ENCODE assay signal across 20 cellular contexts in the genomic region with DNA sequence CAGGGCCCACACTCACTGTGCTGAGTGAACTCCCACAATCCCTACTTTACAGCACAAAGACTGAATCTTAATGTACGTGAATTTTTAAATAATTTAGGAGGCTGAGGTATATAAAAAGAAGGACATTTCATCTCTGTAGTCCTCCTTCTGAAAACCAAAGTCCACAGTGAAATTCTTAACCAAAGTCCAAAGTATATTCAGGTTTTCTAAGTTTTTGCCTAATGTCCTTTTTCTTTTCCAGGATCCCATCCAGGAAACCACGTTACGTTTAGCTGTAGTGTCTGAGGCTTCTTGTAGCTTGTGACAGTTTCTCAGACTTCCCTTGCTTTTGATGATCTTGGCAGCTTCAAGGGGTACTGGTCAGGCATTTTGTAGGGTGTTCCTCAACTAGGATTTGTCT. TPM values are rescaled to one million over a fixed set of nuclear protein-coding genes. Genes with fewer than 3 reads are reported as not detected.
DNase-seq lines count a peak whose midpoint lies in the region; ATAC-seq and TF ChIP-seq lines count a peak whose summit lies in the region.
"Had no signal": no experiment of that assay in that cellular context is flagged by ENCODE, and none has a peak within 500 bp of the region (broad histone marks: within the 10 kb centered on the region; RNA-seq: fewer than 3 reads in every experiment).

No MANE protein-coding gene starts in this region.

- H3K36me3 Mint-ChIP-seq in activated naive CD4-positive, alpha-beta T cell treated with anti-CD3 and anti-CD28 coated beads, Interleukin-2, amount 50 U/mL, for 72 hours = peaks cover 0 to 6% of the 10 kb centered on the region in 2 donors
- H3K36me3 Mint-ChIP-seq in activated CD8-positive, alpha-beta T cell treated with anti-CD3 and anti-CD28 coated beads, Interleukin-2, amount 10 ng/mL, durations not matched to agents 7 days and 5 days (ENCODE audit: low read depth) = peaks cover 22% of the 10 kb centered on the region
- H3K36me3 Mint-ChIP-seq in glutamatergic neuron (ENCODE audit: unreplicated experiment) = peaks cover 4% of the 10 kb centered on the region

- H3K4me3 ChIP-seq in suprapubic skin = no peak overlapping the region
- H3K4me3 ChIP-seq: Peyer's patch had no signal

- WGBS in suprapubic skin = 86% methylated on average over 3 of the region's 3 CpGs

- H3K9me3 Mint-ChIP-seq in activated naive CD4-positive, alpha-beta T cell treated with anti-CD3 and anti-CD28 coated beads, Interleukin-2, amount 50 U/mL, for 72 hours = no peaks in the 10 kb centered on the region
- H3K9me3 Mint-ChIP-seq in activated CD8-positive, alpha-beta T cell treated with anti-CD3 and anti-CD28 coated beads, Interleukin-2, amount 10 ng/mL, durations not matched to agents 7 days and 5 days (ENCODE audit: insufficient read depth) = no peaks in the 10 kb centered on the region
- H3K9me3 Mint-ChIP-seq in glutamatergic neuron (ENCODE audit: unreplicated experiment) = peaks cover 2% of the 10 kb centered on the region
- H3K9me3 Mint-ChIP-seq: CD8-positive, alpha-beta T cell had no signal

- no peaks in the 10 kb centered on the region for H3K27me3 ChIP-seq in suprapubic skin
- H3K27me3 ChIP-seq: Peyer's patch had no signal

- H3K4me1 ChIP-seq in suprapubic skin = peaks cover 3% of the 10 kb centered on the region

- H3K27ac Mint-ChIP-seq in activated naive CD4-positive, alpha-beta T cell treated with anti-CD3 and anti-CD28 coated beads, Interleukin-2, amount 50 U/mL, for 72 hours = peak overlapping the region; percentile 53 to 74
- H3K27ac Mint-ChIP-seq in activated CD8-positive, alpha-beta T cell treated with anti-CD3 and anti-CD28 coated beads, Interleukin-2, amount 10 ng/mL, durations not matched to agents 7 days and 5 days = peak overlapping the region; percentile 4
- H3K27ac Mint-ChIP-seq in glutamatergic neuron (ENCODE audit: unreplicated experiment) = peak overlapping the region; percentile 43

- CTCF ChIA-PET in activated CD8-positive, alpha-beta T cell treated with anti-CD3 and anti-CD28 coated beads, Interleukin-2, amount 10 ng/mL, durations not matched to agents 7 days and 5 days (lab: Charles Lee) = interaction anchor here (0.7 kb wide), 1 partner anchor 89 kb away, joined by 3 read pairs; no protein-coding TSS in a partner anchor

- no peaks in the 10 kb centered on the region for H3K9me3 ChIP-seq in suprapubic skin
- H3K9me3 ChIP-seq: Peyer's patch had no signal

- H3K27ac ChIP-seq in suprapubic skin = peak overlapping the region; percentile 9
- H3K27ac ChIP-seq: Peyer's patch had no signal

- H3K36me3 ChIP-seq in suprapubic skin = peaks cover 71% of the 10 kb centered on the region

- no peak for TF ChIP-seq EP300 in suprapubic skin (IDR thresholded peaks at IDR 0.05)

- TF ChIP-seq CTCF in glutamatergic neuron (IDR thresholded peaks at IDR 0.05; ENCODE audit: partially characterized antibody, unreplicated experiment) = no peak
- no peak for TF ChIP-seq CTCF in suprapubic skin (IDR thresholded peaks at IDR 0.05)

- no peak for ATAC-seq in activated naive CD4-positive, alpha-beta T cell treated with anti-CD3 and anti-CD28 coated beads, Interleukin-2, amount 50 U/mL, for 72 hours
- no peak for ATAC-seq in activated CD8-positive, alpha-beta T cell treated with anti-CD3 and anti-CD28 coated beads, Interleukin-2, amount 10 ng/mL, durations not matched to agents 7 days and 5 days
- ATAC-seq in left cardiac atrium (no peak), GM21515 (IDR thresholded peaks at IDR 0.05; ENCODE audit: unreplicated experiment) (no peak)
- ATAC-seq: CD8-positive, alpha-beta T cell had no signal

- TF ChIP-seq POLR2A in suprapubic skin (IDR thresholded peaks at IDR 0.05) = no peak

- peaks cover 9% of the 10 kb centered on the region for H3K4me1 Mint-ChIP-seq in activated CD8-positive, alpha-beta T cell treated with anti-CD3 and anti-CD28 coated beads, Interleukin-2, amount 10 ng/mL, durations not matched to agents 7 days and 5 days (ENCODE audit: low read depth)
- peaks cover 12% of the 10 kb centered on the region for H3K4me1 Mint-ChIP-seq in glutamatergic neuron (ENCODE audit: low read depth, unreplicated experiment)

- POLR2A ChIA-PET in activated CD8-positive, alpha-beta T cell treated with anti-CD3 and anti-CD28 coated beads, Interleukin-2, amount 10 ng/mL, durations not matched to agents 7 days and 5 days (lab: Charles Lee) = no interaction called here

- H3K4me3 Mint-ChIP-seq in activated CD8-positive, alpha-beta T cell treated with anti-CD3 and anti-CD28 coated beads, Interleukin-2, amount 10 ng/mL, durations not matched to agents 7 days and 5 days = no peak overlapping the region
- H3K4me3 Mint-ChIP-seq in glutamatergic neuron (ENCODE audit: unreplicated experiment) = no peak overlapping the region
- H3K4me3 Mint-ChIP-seq: CD8-positive, alpha-beta T cell had no signal

- H3K27me3 Mint-ChIP-seq in activated CD8-positive, alpha-beta T cell treated with anti-CD3 and anti-CD28 coated beads, Interleukin-2, amount 10 ng/mL, durations not matched to agents 7 days and 5 days (ENCODE audit: low read depth) = no peaks in the 10 kb centered on the region
- no peaks in the 10 kb centered on the region for H3K27me3 Mint-ChIP-seq in glutamatergic neuron (ENCODE audit: unreplicated experiment)

- intact Hi-C loops in left cardiac atrium (cut with DNase I) = no loop called here

- DNase-seq in activated naive CD4-positive, alpha-beta T cell treated with anti-CD3 and anti-CD28 coated beads, Interleukin-2, amount 50 U/mL, for 72 hours (ENCODE audit: low spot score in 2 of 2) = no peak
- no peak for DNase-seq in activated naive CD4-positive, alpha-beta T cell treated with Interleukin-2 at 50 U/mL for 16 hours
- no peak for DNase-seq in activated CD8-positive, alpha-beta T cell treated with anti-CD3 and anti-CD28 coated beads, Interleukin-2, amount 10 ng/mL, durations not matched to agents 7 days and 5 days
- DNase-seq in glutamatergic neuron = no peak
- no peak for DNase-seq in suprapubic skin (ENCODE audit: low spot score in 2 of 2)
- no peak for DNase-seq in cerebellar nuclear complex (lab: John Stamatoyannopoulos, UW)
- DNase-seq in left cardiac atrium = no peak
- DNase-seq: AML-193; C1 segment of cervical spinal cord; Calu3; CD8-positive, alpha-beta T cell; DMS153; Kasumi-1; NCI-H1694; NCI-H2081; NCI-H2171; NCI-H345; NCI-H524; Peyer's patch had no signal

RNA-seq across cellular contexts. Expression of a gene that starts 44.5 kb away (rescaled TPM):
- total RNA-seq in activated naive CD4-positive, alpha-beta T cell treated with anti-CD3 and anti-CD28 coated beads, Interleukin-2, amount 50 U/mL, for 72 hours = 10 to 100 TPM; 53.7 to 61.4 TPM
- 10 to 100 TPM; 57.5 to 60.7 TPM for total RNA-seq in activated CD8-positive, alpha-beta T cell treated with anti-CD3 and anti-CD28 coated beads, Interleukin-2, amount 10 ng/mL, durations not matched to agents 7 days and 5 days
- total RNA-seq in glutamatergic neuron (ENCODE audit: unreplicated experiment) = 82.7 TPM
- total RNA-seq in suprapubic skin = 100 to 1,000 TPM; 142 to 195 (median 151) TPM
- total RNA-seq in left cardiac atrium = 10 to 100 TPM; 41.5 to 49.1 TPM

RNA-seq across cellular contexts. Expression of a gene that starts 50.4 kb away (rescaled TPM):
- 10 to 100 TPM; 29.4 to 29.9 TPM for total RNA-seq in activated naive CD4-positive, alpha-beta T cell treated with anti-CD3 and anti-CD28 coated beads, Interleukin-2, amount 50 U/mL, for 72 hours
- total RNA-seq in activated CD8-positive, alpha-beta T cell treated with anti-CD3 and anti-CD28 coated beads, Interleukin-2, amount 10 ng/mL, durations not matched to agents 7 days and 5 days = 10 to 100 TPM; 31.0 to 33.2 TPM
- 71.0 TPM for total RNA-seq in glutamatergic neuron (ENCODE audit: unreplicated experiment)
- 100 to 1,000 TPM in 1 of 4 donors, 10 to 100 TPM in 3; 45.9 to 135 (median 61.1) TPM for total RNA-seq in suprapubic skin
- total RNA-seq in left cardiac atrium = 10 to 100 TPM; 24.1 to 24.8 TPM

Comparison
In these comparisons a context has a peak if more than half of its experiments do, and no peak if none do; other contexts are left out.
1. H3K27ac Mint-ChIP-seq: peak in every context shown above with its lines; median percentile 64 in activated naive CD4-positive, alpha-beta T cell treated with anti-CD3 and anti-CD28 coated beads, Interleukin-2, amount 50 U/mL, for 72 hours; 43 in glutamatergic neuron; 4 in activated CD8-positive, alpha-beta T cell treated with anti-CD3 and anti-CD28 coated beads, Interleukin-2, amount 10 ng/mL, durations not matched to agents 7 days and 5 days.